1 cellular context compared by ENCODE assay signal in the genomic region with DNA sequence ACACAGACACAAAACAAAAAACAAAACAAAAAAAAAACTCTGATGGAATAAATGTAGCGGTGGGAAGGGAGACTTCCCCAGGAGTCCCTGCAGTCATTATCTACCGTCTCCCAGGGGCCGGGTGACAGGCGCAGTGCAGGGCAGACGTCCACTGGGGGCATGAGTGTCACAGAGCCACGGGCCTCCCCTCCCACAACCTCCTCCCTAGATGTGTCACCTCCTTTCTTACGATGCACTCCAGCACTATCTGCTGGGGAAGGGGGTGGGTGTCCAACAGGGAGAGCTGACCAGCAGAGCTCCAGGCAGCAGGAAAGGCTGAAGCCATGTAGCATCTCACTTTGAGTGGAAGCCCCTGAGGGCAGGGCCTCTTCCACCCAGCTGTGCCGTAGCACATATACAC.
TF ChIP-seq lines count a peak whose summit lies in the region.

No MANE protein-coding gene starts in this region.

TF ChIP-seq in GM23338, 12 proteins besides CTCF, POLR2A, EP300 and RAD21 (continued from another document):
- TF ChIP-seq ZNF462 (CRISPR knock-in tag; IDR thresholded peaks at IDR 0.05) (no peak), REST (IDR thresholded peaks at IDR 0.05; ENCODE audit: unreplicated experiment) (no peak), EZH2phosphoT487 (IDR thresholded peaks at IDR 0.05; ENCODE audit: unreplicated experiment) (no peak), EZH2 (IDR thresholded peaks at IDR 0.05; ENCODE audit: low read depth, unreplicated experiment) (no peak)
